ENCODE assay signal across 8 cellular contexts in the genomic region with DNA sequence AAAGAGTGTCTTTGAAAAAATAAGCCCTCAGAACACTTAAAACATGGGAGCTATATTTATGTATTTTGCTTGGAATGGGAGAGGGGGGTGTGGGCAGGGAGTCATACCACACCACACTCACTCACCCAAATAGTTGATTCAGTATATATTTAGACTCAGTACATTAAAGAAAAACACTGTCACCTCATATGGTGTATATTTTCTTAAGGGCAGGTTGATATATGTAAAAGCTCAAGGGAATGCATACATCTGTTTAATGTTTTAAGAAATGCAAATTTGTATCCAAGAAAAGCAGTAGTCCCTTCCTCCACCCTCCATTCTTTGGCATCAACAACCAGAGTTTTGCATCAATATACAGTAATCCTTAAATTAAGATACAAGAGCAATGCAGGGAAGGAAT. TPM values are rescaled to one million over a fixed set of nuclear protein-coding genes. Genes with fewer than 3 reads are reported as not detected.
A peak's percentile ranks its signal among the peaks of the same experiment; 100 is the strongest.
DNase-seq lines count a peak whose midpoint lies in the region; ATAC-seq, FAIRE-seq and TF ChIP-seq lines count a peak whose summit lies in the region.

No MANE protein-coding gene starts in this region.

- peaks cover 18% of the 10 kb centered on the region for H3K27me3 Mint-ChIP-seq in activated naive CD4-positive, alpha-beta T cell treated with anti-CD3 and anti-CD28 coated beads, Interleukin-2, amount 10 ng/mL, durations not matched to agents 7 days and 5 days

- peaks cover 0 to 9% of the 10 kb centered on the region in 2 donors for H3K36me3 ChIP-seq in adrenal gland (replicated peaks in 1 of 2)
- H3K36me3 ChIP-seq in HepG2 (replicated peaks in 1 of 2; ENCODE audit: control insufficient read depth in 1 of 2, insufficient read depth in 2 of 2, low read length in 2 of 2): peaks cover 3 to 10% of the 10 kb centered on the region in 2 experiments; a peak in 2 of 5 replicates
- peaks cover 0 to 11% (median 2%) of the 10 kb centered on the region in 4 donors for H3K36me3 ChIP-seq in upper lobe of left lung

- peaks cover 17% of the 10 kb centered on the region for H3K79me2 ChIP-seq in HepG2 (ENCODE audit: insufficient read depth, low read length)

- no peak for DNase-seq in activated naive CD4-positive, alpha-beta T cell treated with anti-CD3 and anti-CD28 coated beads, Interleukin-2, amount 10 ng/mL, durations not matched to agents 7 days and 5 days
- DNase-seq in activated naive CD4-positive, alpha-beta T cell (lab: John Stamatoyannopoulos, UW): no peak
- DNase-seq in adrenal gland (no peak), HepG2 (ENCODE audit: low spot score) (no peak), upper lobe of left lung (no peak), NCI-H2107 treated with DMSO at 0.1 percent for 48 hours (lab: John Stamatoyannopoulos, UW; ENCODE audit: unreplicated experiment) (no peak), SKM-1 (lab: John Stamatoyannopoulos, UW; ENCODE audit: unreplicated experiment) (no peak)

- ATAC-seq in HepG2 (no peak), upper lobe of left lung (ENCODE audit: low FRiP score in 2 of 2) (no peak), GM18861 (IDR thresholded peaks at IDR 0.05; ENCODE audit: unreplicated experiment) (no peak)

- CTCF ChIA-PET in activated naive CD4-positive, alpha-beta T cell treated with anti-CD3 and anti-CD28 coated beads, Interleukin-2, amount 10 ng/mL, durations not matched to agents 7 days and 5 days (lab: Charles Lee): no interaction called here
- CTCF ChIA-PET in HepG2 (lab: Yijun Ruan, JAX; ENCODE audit: low intra/inter-chr PET ratio, low total read pairs): no interaction called here

- POLR2A ChIA-PET in HepG2 (lab: Yijun Ruan, JAX): interaction anchor here (1.8 to 2.9 kb wide), 3 partner anchors 151 to 207 kb away, joined by 13 to 22 read pairs (median 16); a partner anchor contains a TSS

- no peaks in the 10 kb centered on the region for H4K20me1 ChIP-seq in HepG2 (ENCODE audit: insufficient read depth, low read length)

- no peaks in the 10 kb centered on the region for H3K9me3 Mint-ChIP-seq in activated naive CD4-positive, alpha-beta T cell treated with anti-CD3 and anti-CD28 coated beads, Interleukin-2, amount 10 ng/mL, durations not matched to agents 7 days and 5 days

- H2AFZ ChIP-seq in HepG2 (ENCODE audit: low read length): no peak overlapping the region

- H3K4me2 ChIP-seq in HepG2 (ENCODE audit: low read depth, low read length): peak overlapping the region; percentile 80

- TF ChIP-seq CTCF in adrenal gland (IDR thresholded peaks at IDR 0.05): no peak
- TF ChIP-seq CTCF in HepG2 (CRISPR knock-in tag; IDR thresholded peaks at IDR 0.05): no peak
- TF ChIP-seq CTCF in upper lobe of left lung (IDR thresholded peaks at IDR 0.05): no peak

- peaks cover 27 to 55% of the 10 kb centered on the region in 2 donors for H3K4me1 ChIP-seq in adrenal gland (replicated peaks in 1 of 2)
- H3K4me1 ChIP-seq in HepG2 (ENCODE audit: insufficient read depth, low read length): peaks cover 57% of the 10 kb centered on the region
- peaks cover 19 to 53% (median 36%) of the 10 kb centered on the region in 4 donors for H3K4me1 ChIP-seq in upper lobe of left lung

- TF ChIP-seq EP300 in HepG2 (IDR thresholded peaks at IDR 0.05; ENCODE audit: low read depth in 2 of 2, low read length in 2 of 2): no peak
- TF ChIP-seq EP300 in HepG2 (CRISPR knock-in tag; IDR thresholded peaks at IDR 0.05; ENCODE audit: borderline replicate concordance): no peak
- no peak for TF ChIP-seq EP300 in upper lobe of left lung (IDR thresholded peaks at IDR 0.05)

- peak overlapping the region; percentile 92 for H3K9ac ChIP-seq in HepG2 (ENCODE audit: insufficient read depth, low read depth, low read length)

- H3K36me3 Mint-ChIP-seq in activated naive CD4-positive, alpha-beta T cell treated with anti-CD3 and anti-CD28 coated beads, Interleukin-2, amount 10 ng/mL, durations not matched to agents 7 days and 5 days: peaks cover 13% of the 10 kb centered on the region

- peak overlapping the region; percentile 92 for H3K4me3 Mint-ChIP-seq in activated naive CD4-positive, alpha-beta T cell treated with anti-CD3 and anti-CD28 coated beads, Interleukin-2, amount 10 ng/mL, durations not matched to agents 7 days and 5 days

- H3K27ac Mint-ChIP-seq in activated naive CD4-positive, alpha-beta T cell treated with anti-CD3 and anti-CD28 coated beads, Interleukin-2, amount 10 ng/mL, durations not matched to agents 7 days and 5 days: peak overlapping the region; percentile 95

- in situ Hi-C loops in HepG2 (cut with HindIII; ENCODE audit: extremely low pct_ligation_motif_present, low pct_unique_long_range_greater_than_20kb): no loop called here

- H3K27ac ChIP-seq in adrenal gland (peak overlapping the region in 3 of 5 donors; percentile 82 to 98 (median 82)), HepG2 (ENCODE audit: extremely low read length, insufficient read depth, low read length) (peak overlapping the region; percentile 92), upper lobe of left lung (peak overlapping the region; percentile 73 to 95 (median 90))

- TF ChIP-seq POLR2A in adrenal gland (IDR thresholded peaks at IDR 0.05) (no peak), HepG2 (IDR thresholded peaks at IDR 0.05; ENCODE audit: insufficient read depth in 1 of 2, low read depth in 2 of 2, low read length in 2 of 2) (no peak), upper lobe of left lung (IDR thresholded peaks at IDR 0.05) (no peak)

- H3K4me3 ChIP-seq in adrenal gland (peak overlapping the region in 2 of 4 donors; percentile 82 to 90), HepG2 (replicated peaks in 1 of 3; ENCODE audit: insufficient read depth in 1 of 3, low read depth in 2 of 3, low read length in 3 of 3) (peak overlapping the region; percentile 65 to 95 (median 84)), upper lobe of left lung (peak overlapping the region; percentile 62 to 89 (median 84))

- H3K9me3 ChIP-seq in adrenal gland (replicated peaks in 1 of 3) (no peaks in the 10 kb centered on the region), HepG2 (ENCODE audit: low read length) (no peaks in the 10 kb centered on the region), upper lobe of left lung (no peaks in the 10 kb centered on the region)

- H3K27me3 ChIP-seq in adrenal gland (no peaks in the 10 kb centered on the region), HepG2 (ENCODE audit: control insufficient read depth in 1 of 2, insufficient read depth in 2 of 2, low read length in 2 of 2) (peaks cover 0 to 4% of the 10 kb centered on the region in 2 experiments; a peak in 2 of 5 replicates), upper lobe of left lung (no peaks in the 10 kb centered on the region)

- peaks cover 34% of the 10 kb centered on the region for H3K4me1 Mint-ChIP-seq in activated naive CD4-positive, alpha-beta T cell treated with anti-CD3 and anti-CD28 coated beads, Interleukin-2, amount 10 ng/mL, durations not matched to agents 7 days and 5 days

- intact Hi-C loops in adrenal gland (cut with DNase I) (no loop called here), HepG2 (cut with micrococcal nuclease; ENCODE audit: unreplicated experiment) (loop anchor here (5.0 to 10.0 kb wide), 2 partner anchors 151 to 172 kb away; a partner anchor contains a TSS)

- FAIRE-seq in HepG2 (lab: Jason Lieb, UNC): no peak

- BruUV-seq in HepG2 (replicated peaks; lab: Mats Ljungman, UMichigan): TSS peak; percentile 68

- TF ChIP-seq RAD21 in HepG2 (CRISPR knock-in tag; IDR thresholded peaks at IDR 0.05): no peak

TF ChIP-seq in HepG2, 621 proteins besides CTCF, POLR2A, EP300 and RAD21:
- no peak for TF ChIP-seq FOXK2 (IDR thresholded peaks at IDR 0.05)
TF ChIP-seq in HepG2: peak in this region for 0.

RNA-seq across cellular contexts. Expression of a gene that starts 1.4 kb away (rescaled TPM):
- total RNA-seq in adrenal gland (10 to 100 TPM; 17.2 to 86.0 (median 55.8) TPM), HepG2 (2016; rRNA removed; fragmentation: Illumina TruSeq; extraction: Trizol) (36.6 and 48.7 TPM in 2 replicates), upper lobe of left lung (100 to 1,000 TPM in 1 of 6 donors, 10 to 100 TPM in 5; 20.3 to 101 (median 39.0) TPM)
- polyA plus RNA-seq in adrenal gland (10 to 100 TPM; 37.7 to 47.6 (median 47.5) TPM), HepG2 (2011; rRNA removed) (14.8 and 18.7 TPM in 2 replicates)
- total RNA-seq in HepG2 (2016; cell fraction: cytosol; rRNA removed; fragmentation: Illumina TruSeq; extraction: Trizol; ENCODE audit: low read depth): 10.0 and 13.7 TPM in 2 replicates
- total RNA-seq in HepG2 (2016; cell fraction: insoluble cytoplasmic fraction; rRNA removed; fragmentation: Illumina TruSeq; extraction: Trizol): 34.1 and 41.3 TPM in 2 replicates
- total RNA-seq in HepG2 (2016; cell fraction: membrane; rRNA removed; fragmentation: Illumina TruSeq; extraction: Trizol): 21.8 and 31.3 TPM in 2 replicates
- 20.5 and 30.8 TPM in 2 replicates for total RNA-seq in HepG2 (2016; cell fraction: nucleus; rRNA removed; fragmentation: Illumina TruSeq; extraction: Trizol)
- 9.0 and 11.9 TPM in 2 replicates for polyA plus RNA-seq in HepG2 (2011; cell fraction: cytosol; rRNA removed)
- polyA plus RNA-seq in HepG2 (2011; cell fraction: nucleus; rRNA removed): 6.8 and 7.0 TPM in 2 replicates
- 18.9 and 27.0 TPM in 2 replicates for polyA plus RNA-seq in HepG2 (2012)
- 11.4 and 14.2 TPM in 2 replicates for polyA plus RNA-seq in HepG2 (2016; cell fraction: cytosol; fragmentation: Illumina TruSeq; extraction: Trizol; ENCODE audit: low read depth)
- polyA plus RNA-seq in HepG2 (2016; cell fraction: insoluble cytoplasmic fraction; fragmentation: Illumina TruSeq; extraction: Trizol; ENCODE audit: low read depth): 40.7 and 42.4 TPM in 2 replicates
- polyA plus RNA-seq in HepG2 (2016; cell fraction: membrane; fragmentation: Illumina TruSeq; extraction: Trizol; ENCODE audit: low read depth): 19.1 and 20.4 TPM in 2 replicates
- polyA plus RNA-seq in HepG2 (2016; cell fraction: nucleus; fragmentation: Illumina TruSeq; extraction: Trizol; ENCODE audit: insufficient read depth, low read depth): 41.5 and 42.3 TPM in 2 replicates
- polyA minus RNA-seq in HepG2 (2011; rRNA and poly(A)+ RNA removed; ENCODE audit: low replicate concordance): 3.3 and 6.3 TPM in 2 replicates
- polyA minus RNA-seq in HepG2 (2011; cell fraction: cytosol; rRNA and poly(A)+ RNA removed): 7.6 and 8.4 TPM in 2 replicates
- polyA minus RNA-seq in HepG2 (2011; cell fraction: nucleus; rRNA and poly(A)+ RNA removed): 12.0 and 13.3 TPM in 2 replicates
